In the genomic region with DNA sequence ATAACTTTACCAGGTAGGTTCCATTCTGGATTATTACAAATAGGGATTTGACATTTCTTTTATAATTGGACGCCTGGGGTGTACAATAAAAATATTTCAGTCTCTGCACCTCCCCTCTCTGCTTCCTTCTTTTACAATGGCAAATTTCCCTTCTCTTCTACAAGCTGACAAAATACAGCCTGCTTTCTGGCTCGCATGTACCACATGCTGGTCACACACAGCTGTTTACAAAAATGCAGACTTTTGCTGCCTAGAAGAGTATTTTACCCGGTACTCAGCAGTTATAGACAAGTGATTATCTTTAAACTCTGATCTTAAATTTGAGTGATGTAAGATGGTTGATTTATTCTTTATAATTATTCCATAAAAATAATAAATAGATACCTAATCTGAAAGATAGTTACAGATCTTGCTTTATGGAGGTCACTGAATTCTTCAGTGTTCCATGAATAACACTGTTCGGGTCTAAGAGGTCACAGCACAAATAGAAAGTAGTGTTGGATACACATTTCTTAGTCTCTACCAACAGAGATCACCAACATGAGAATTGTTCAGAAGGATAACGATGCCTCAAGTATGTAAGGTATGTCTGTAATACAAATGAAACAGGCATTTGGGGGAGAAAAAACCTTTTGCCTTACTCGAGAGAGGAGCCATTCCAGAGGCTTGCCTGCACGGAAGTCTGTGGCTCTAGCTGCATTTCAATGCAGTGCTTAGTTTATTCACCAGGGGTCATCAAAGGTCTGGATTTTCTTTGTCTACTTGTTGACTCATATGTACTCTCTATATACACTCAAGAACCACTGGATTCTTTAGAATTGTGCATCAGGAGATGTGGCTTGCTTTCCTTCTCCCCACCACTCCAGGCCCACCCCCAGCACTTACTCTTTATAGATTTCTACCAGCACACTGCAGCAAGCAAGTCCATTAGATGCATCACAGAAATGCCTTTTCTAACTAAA, we compare ENCODE assay signal across 9 cellular contexts.
DNase-seq lines count a peak whose midpoint lies in the region; ATAC-seq and TF ChIP-seq lines count a peak whose summit lies in the region.
"Had no signal": no experiment of that assay in that cellular context is flagged by ENCODE, and none has a peak within 500 bp of the region (broad histone marks: within the 10 kb centered on the region; RNA-seq: fewer than 3 reads in every experiment).

No MANE protein-coding gene starts in this region.

- DNase-seq in ELR (ENCODE audit: low read depth): peak; percentile 89
- DNase-seq in HL-60 (ENCODE audit: low read depth in 1 of 2, low spot score in 1 of 2): peak; percentile 54 to 73
- peak; percentile 78 for DNase-seq in NCI-H526 treated with DMSO at 0.1 percent for 48 hours (lab: John Stamatoyannopoulos, UW)
- peak; percentile 51 for DNase-seq in activated T-cell treated with anti-CD3 and anti-CD28 coated beads, Interleukin-2, amount 50 U/mL, for 24 hours
- peak; percentile 91 for DNase-seq in fibroblast of villous mesenchyme (ENCODE audit: low read depth)
- no peak for DNase-seq in GOT3 (lab: John Stamatoyannopoulos, UW)

- peak overlapping the region; percentile 32 for H3K4me3 Mint-ChIP-seq in activated T-cell treated with anti-CD3 and anti-CD28 coated beads, Interleukin-2, amount 50 U/mL, for 24 hours

- TF ChIP-seq CTCF in HL-60 (IDR thresholded peaks at IDR 0.05; ENCODE audit: insufficient read depth, low read length): peak; percentile 61
- TF ChIP-seq CTCF in fibroblast of villous mesenchyme (IDR thresholded peaks at IDR 0.05; ENCODE audit: insufficient read depth, low read depth, low read length): peak; percentile 75

- no peaks in the 10 kb centered on the region for H3K9me3 Mint-ChIP-seq in activated T-cell treated with anti-CD3 and anti-CD28 coated beads, Interleukin-2, amount 50 U/mL, for 24 hours

- no peaks in the 10 kb centered on the region for H3K36me3 ChIP-seq in neuron (ENCODE audit: insufficient read depth, low read length)
- H3K36me3 ChIP-seq: neutrophil had no signal

- peak; percentile 88 for ATAC-seq in GM21447 (IDR thresholded peaks at IDR 0.05; ENCODE audit: unreplicated experiment)

- no peaks in the 10 kb centered on the region for H3K36me3 Mint-ChIP-seq in activated T-cell treated with anti-CD3 and anti-CD28 coated beads, Interleukin-2, amount 50 U/mL, for 24 hours (ENCODE audit: low read depth)

- peak overlapping the region; percentile 39 for H3K27ac Mint-ChIP-seq in activated T-cell treated with anti-CD3 and anti-CD28 coated beads, Interleukin-2, amount 50 U/mL, for 24 hours

- no peak overlapping the region for H3K27ac ChIP-seq in HL-60 (replicated peaks)
- H3K27ac ChIP-seq: neutrophil had no signal

- H2AFZ ChIP-seq in neuron (ENCODE audit: low read depth, low read length): peak overlapping the region; percentile 13

- H3K4me1 ChIP-seq in neuron (ENCODE audit: insufficient read depth, low read length): peaks cover 14% of the 10 kb centered on the region

- H3K4me3 ChIP-seq in HL-60 (replicated peaks; ENCODE audit: insufficient read depth, low read length): no peak overlapping the region
- peak overlapping the region; percentile 14 for H3K4me3 ChIP-seq in fibroblast of villous mesenchyme (ENCODE audit: low read depth, low read length)
- H3K4me3 ChIP-seq in neuron (ENCODE audit: low read length): peak overlapping the region; percentile 43

- H3K4me1 Mint-ChIP-seq in activated T-cell treated with anti-CD3 and anti-CD28 coated beads, Interleukin-2, amount 50 U/mL, for 24 hours (ENCODE audit: low read depth): peaks cover 36% of the 10 kb centered on the region

- H3K27me3 ChIP-seq in HL-60 (ENCODE audit: insufficient read depth, poor library complexity, severe bottlenecking) (no peaks in the 10 kb centered on the region), neuron (ENCODE audit: insufficient read depth, low read length) (no peaks in the 10 kb centered on the region)
- H3K27me3 ChIP-seq: neutrophil had no signal

- no peaks in the 10 kb centered on the region for H3K9me3 ChIP-seq in neuron (ENCODE audit: low read length)
- H3K9me3 ChIP-seq: neutrophil had no signal

- H3K27me3 Mint-ChIP-seq in activated T-cell treated with anti-CD3 and anti-CD28 coated beads, Interleukin-2, amount 50 U/mL, for 24 hours: no peaks in the 10 kb centered on the region
